Comparison of ENCODE assay signal across 1 cellular context in genomic region chr9:129763235-129763917, GRCh38.
TF ChIP-seq lines count a peak whose summit lies in the region.

No MANE protein-coding gene starts in this region.

TF ChIP-seq in A549, 52 proteins besides CTCF, POLR2A, EP300 and RAD21 (continued from another document):
- no peak for TF ChIP-seq HOXB5 (CRISPR knock-in tag; IDR thresholded peaks at IDR 0.05)
- TF ChIP-seq ELK1 (IDR thresholded peaks at IDR 0.05; ENCODE audit: low read depth, low read length) = no peak
- TF ChIP-seq, protein P1, sequence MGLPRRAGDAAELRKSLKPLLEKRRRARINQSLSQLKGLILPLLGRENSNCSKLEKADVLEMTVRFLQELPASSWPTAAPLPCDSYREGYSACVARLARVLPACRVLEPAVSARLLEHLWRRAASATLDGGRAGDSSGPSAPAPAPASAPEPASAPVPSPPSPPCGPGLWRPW (IDR thresholded peaks at IDR 0.05) = no peak
- no peak for TF ChIP-seq ZC3H11A (IDR thresholded peaks at IDR 0.05)
- TF ChIP-seq MYC (IDR thresholded peaks at IDR 0.05; ENCODE audit: borderline replicate concordance, low read length) = no peak
- no peak for TF ChIP-seq SREBF2 (IDR thresholded peaks at IDR 0.05)
